ENCODE assay signal across 6 cellular contexts in the genomic region with DNA sequence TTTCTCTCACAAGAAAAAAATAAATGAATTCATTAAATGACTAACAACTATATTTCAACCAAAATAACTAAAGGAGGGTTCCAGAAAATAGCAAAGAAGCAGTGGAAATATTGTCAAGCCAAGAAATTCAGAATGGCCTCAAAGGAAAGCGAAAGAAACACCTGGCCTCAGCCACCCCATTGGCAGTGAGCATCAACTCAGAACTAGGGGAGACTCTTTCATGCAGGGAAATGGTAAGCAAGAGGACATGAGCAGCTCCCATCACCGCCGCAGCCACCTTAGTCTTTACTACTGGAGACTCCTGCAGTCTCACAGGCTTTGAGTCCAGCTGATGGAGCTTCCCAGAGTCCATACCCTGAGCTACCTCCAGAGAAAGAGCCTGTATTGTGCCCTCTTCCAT.
"Had no signal": no experiment of that assay in that cellular context is flagged by ENCODE, and none has a peak within 500 bp of the region (broad histone marks: within the 10 kb centered on the region; RNA-seq: fewer than 3 reads in every experiment).

No MANE protein-coding gene starts in this region.

- H3K27ac Mint-ChIP-seq: IgD-negative memory B cell had no signal

- H2AFZ ChIP-seq: GM23248 had no signal

- ATAC-seq: HepG2 had no signal

- H3K4me3 Mint-ChIP-seq: H9, IgD-negative memory B cell had no signal

- H3K4me1 Mint-ChIP-seq: H9, IgD-negative memory B cell had no signal

- H3K27ac ChIP-seq: GM23248, HL-60 had no signal

- H3K4me3 ChIP-seq: GM23248 had no signal

- H3K36me3 Mint-ChIP-seq: IgD-negative memory B cell had no signal

- H3K9ac ChIP-seq: GM23248 had no signal

- H3K27me3 Mint-ChIP-seq: IgD-negative memory B cell had no signal

- DNase-seq: GM23248, H9, HCEC 1CT had no signal
